ENCODE assay signal across 1 cellular context in the genomic region with DNA sequence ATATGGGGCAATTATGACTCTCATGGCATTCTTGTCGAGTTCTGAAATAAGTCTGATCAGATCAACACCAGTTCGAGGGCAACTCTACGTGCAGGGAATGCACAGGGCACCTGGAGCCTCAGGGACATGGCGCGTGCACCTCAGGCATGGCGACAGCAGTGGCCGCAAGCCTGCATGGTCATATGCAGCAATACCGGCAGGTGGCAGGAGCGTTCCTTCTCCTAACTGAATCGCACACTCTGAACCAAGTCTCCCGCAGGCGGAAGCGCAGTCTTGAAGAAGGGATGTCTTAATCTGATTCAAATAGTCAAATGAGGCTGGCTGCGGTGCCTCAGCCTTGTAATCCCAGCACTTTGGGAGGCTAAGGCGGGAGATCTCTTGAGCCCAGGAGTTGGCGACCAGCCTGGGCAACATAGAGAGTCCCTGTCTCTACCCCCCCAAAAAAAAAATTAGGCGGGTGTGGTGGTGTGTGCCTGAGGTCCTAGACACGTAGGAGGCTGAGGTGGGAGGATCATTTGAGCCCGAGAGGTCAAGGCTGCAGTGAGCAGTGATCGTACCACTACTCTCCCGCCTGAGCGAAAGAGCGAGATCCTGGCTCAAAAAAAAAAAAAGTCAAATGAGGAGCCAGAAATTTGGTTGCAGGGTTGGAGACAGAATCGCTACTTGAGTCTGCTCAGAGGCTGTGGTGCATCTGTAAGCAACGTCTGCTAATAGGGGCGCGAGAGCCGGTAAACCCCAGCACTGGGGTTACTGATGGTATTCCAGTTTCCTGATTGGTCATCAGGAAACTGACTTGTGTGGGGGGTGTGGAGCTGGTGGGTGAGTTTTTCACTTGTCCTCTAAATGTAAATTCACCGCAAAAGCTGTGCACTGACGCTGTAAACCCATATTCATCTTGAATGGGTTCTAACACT.
TF ChIP-seq lines count a peak whose summit lies in the region.

No MANE protein-coding gene starts in this region.

TF ChIP-seq in K562, 482 proteins besides CTCF, POLR2A, EP300 and RAD21 (continued from another document and continues in another):
- TF ChIP-seq, protein P1, sequence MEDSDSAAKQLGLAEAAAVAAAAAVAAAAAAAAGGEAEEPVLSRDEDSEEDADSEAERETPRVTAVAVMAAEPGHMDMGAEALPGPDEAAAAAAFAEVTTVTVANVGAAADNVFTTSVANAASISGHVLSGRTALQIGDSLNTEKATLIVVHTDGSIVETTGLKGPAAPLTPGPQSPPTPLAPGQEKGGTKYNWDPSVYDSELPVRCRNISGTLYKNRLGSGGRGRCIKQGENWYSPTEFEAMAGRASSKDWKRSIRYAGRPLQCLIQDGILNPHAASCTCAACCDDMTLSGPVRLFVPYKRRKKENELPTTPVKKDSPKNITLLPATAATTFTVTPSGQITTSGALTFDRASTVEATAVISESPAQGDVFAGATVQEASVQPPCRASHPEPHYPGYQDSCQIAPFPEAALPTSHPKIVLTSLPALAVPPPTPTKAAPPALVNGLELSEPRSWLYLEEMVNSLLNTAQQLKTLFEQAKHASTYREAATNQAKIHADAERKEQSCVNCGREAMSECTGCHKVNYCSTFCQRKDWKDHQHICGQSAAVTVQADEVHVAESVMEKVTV (CRISPR knock-in tag; IDR thresholded peaks at IDR 0.05) = peak; percentile 90
- no peak for TF ChIP-seq EWSR1 (IDR thresholded peaks at IDR 0.05; ENCODE audit: borderline replicate concordance, low read depth, partially characterized antibody)
- no peak for TF ChIP-seq RFX1 (IDR thresholded peaks at IDR 0.05)
- TF ChIP-seq, protein P2, sequence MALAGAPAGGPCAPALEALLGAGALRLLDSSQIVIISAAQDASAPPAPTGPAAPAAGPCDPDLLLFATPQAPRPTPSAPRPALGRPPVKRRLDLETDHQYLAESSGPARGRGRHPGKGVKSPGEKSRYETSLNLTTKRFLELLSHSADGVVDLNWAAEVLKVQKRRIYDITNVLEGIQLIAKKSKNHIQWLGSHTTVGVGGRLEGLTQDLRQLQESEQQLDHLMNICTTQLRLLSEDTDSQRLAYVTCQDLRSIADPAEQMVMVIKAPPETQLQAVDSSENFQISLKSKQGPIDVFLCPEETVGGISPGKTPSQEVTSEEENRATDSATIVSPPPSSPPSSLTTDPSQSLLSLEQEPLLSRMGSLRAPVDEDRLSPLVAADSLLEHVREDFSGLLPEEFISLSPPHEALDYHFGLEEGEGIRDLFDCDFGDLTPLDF (CRISPR knock-in tag; IDR thresholded peaks at IDR 0.05) = no peak
- 0 out of 2 replicates have a peak, but pooled peaks have one; percentile 25 for TF ChIP-seq ZNF740 (CRISPR knock-in tag; IDR thresholded peaks at IDR 0.05)
- TF ChIP-seq ZNF740 (tag; IDR thresholded peaks at IDR 0.05) = no peak
- TF ChIP-seq CHD1 (IDR thresholded peaks at IDR 0.05; ENCODE audit: low read length) = no peak
- TF ChIP-seq, protein P3, sequence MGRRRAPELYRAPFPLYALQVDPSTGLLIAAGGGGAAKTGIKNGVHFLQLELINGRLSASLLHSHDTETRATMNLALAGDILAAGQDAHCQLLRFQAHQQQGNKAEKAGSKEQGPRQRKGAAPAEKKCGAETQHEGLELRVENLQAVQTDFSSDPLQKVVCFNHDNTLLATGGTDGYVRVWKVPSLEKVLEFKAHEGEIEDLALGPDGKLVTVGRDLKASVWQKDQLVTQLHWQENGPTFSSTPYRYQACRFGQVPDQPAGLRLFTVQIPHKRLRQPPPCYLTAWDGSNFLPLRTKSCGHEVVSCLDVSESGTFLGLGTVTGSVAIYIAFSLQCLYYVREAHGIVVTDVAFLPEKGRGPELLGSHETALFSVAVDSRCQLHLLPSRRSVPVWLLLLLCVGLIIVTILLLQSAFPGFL (CRISPR knock-in tag; IDR thresholded peaks at IDR 0.05) = no peak
- TF ChIP-seq CBX3 (IDR thresholded peaks at IDR 0.05; ENCODE audit: borderline replicate concordance in 1 of 2, low read length in 2 of 2) = peak in 1 of 2 experiments; percentile 16; a peak in 1 of 3 replicates
- TF ChIP-seq ZNF124 (CRISPR knock-in tag; IDR thresholded peaks at IDR 0.05) = no peak
- TF ChIP-seq BRCA1 (IDR thresholded peaks at IDR 0.05) = no peak
- TF ChIP-seq BRCA1 (CRISPR knock-in tag; IDR thresholded peaks at IDR 0.05) = no peak
- no peak for TF ChIP-seq CCAR2 (IDR thresholded peaks at IDR 0.05; ENCODE audit: low read depth, low read length)
- TF ChIP-seq PCBP1 (IDR thresholded peaks at IDR 0.05; ENCODE audit: low read depth, low read length, poor library complexity, severe bottlenecking) = no peak
- no peak for TF ChIP-seq ELF2 (CRISPR knock-in tag; IDR thresholded peaks at IDR 0.05)
- 0 out of 2 replicates have a peak, but pooled peaks have one; percentile 15 for TF ChIP-seq EP400 (IDR thresholded peaks at IDR 0.05)
- TF ChIP-seq, protein P4, sequence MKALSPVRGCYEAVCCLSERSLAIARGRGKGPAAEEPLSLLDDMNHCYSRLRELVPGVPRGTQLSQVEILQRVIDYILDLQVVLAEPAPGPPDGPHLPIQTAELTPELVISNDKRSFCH (CRISPR knock-in tag; IDR thresholded peaks at IDR 0.05) = no peak
- TF ChIP-seq, protein P4 (tag; IDR thresholded peaks at IDR 0.05) = 0 out of 2 replicates have a peak, but pooled peaks have one; percentile 39
- TF ChIP-seq, protein P5, sequence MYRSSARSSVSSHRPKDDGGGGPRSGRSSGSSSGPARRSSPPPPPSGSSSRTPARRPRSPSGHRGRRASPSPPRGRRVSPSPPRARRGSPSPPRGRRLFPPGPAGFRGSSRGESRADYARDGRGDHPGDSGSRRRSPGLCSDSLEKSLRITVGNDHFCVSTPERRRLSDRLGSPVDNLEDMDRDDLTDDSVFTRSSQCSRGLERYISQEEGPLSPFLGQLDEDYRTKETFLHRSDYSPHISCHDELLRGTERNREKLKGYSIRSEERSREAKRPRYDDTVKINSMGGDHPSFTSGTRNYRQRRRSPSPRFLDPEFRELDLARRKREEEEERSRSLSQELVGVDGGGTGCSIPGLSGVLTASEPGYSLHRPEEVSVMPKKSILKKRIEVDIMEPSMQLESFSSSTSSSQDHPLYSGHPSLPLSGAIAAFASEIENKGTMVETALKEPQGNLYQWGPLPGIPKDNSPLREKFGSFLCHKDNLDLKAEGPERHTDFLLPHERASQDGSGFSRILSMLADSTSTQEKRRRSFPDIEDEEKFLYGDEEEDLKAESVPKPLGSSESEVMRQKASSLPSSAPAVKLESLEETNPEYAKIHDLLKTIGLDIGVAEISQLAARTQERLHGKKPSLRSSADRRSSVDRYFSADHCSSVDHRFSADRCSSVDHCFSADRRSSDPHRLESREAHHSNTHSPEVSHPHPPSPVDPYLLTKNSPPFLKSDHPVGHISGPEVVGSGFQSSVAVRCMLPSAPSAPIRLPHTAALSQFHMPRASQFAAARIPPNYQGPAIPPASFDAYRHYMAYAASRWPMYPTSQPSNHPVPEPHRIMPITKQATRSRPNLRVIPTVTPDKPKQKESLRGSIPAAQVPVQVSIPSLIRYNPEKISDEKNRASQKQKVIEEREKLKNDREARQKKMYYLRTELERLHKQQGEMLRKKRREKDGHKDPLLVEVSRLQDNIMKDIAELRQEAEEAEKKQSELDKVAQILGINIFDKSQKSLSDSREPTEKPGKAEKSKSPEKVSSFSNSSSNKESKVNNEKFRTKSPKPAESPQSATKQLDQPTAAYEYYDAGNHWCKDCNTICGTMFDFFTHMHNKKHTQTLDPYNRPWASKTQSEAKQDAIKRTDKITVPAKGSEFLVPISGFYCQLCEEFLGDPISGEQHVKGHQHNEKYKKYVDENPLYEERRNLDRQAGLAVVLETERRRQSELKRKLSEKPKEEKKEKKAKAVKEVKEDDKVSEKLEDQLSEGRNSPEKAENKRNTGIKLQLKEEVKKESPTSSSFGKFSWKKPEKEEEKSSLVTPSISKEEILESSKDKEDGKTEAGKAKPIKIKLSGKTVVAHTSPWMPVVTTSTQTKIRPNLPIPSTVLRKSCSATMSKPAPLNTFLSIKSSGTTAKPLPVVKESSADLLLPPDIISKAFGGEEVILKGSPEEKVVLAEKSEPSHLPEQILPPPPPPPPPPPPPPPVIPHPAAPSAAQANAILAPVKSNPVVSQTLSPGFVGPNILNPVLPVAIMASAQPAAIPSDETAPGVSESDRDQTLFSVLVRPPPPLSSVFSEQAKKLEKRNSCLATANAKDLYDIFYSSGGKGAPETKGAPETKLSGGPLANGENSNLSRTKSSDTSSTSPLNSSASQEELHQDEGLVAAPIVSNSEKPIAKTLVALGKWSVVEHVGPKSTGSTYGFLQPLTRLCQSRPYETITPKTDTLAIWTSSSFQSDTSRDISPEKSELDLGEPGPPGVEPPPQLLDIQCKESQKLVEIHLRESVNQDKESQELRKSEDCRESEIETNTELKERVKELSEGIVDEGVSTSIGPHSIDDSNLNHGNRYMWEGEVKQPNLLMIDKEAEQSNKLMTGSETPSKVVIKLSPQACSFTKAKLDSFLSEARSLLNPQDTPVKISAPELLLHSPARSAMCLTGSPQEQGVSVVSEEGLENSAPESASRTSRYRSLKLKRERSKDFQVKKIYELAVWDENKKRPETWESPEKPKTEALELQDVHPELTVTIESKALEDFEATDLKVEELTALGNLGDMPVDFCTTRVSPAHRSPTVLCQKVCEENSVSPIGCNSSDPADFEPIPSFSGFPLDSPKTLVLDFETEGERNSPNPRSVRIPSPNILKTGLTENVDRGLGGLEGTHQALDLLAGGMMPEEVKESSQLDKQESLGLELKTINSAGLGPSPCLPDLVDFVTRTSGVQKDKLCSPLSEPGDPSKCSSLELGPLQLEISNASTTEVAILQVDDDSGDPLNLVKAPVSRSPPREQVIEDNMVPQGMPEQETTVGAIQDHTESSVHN (IDR thresholded peaks at IDR 0.05; ENCODE audit: borderline replicate concordance in 1 of 2, low read depth in 1 of 2) = no peak
- no peak for TF ChIP-seq E2F3 (CRISPR knock-in tag; IDR thresholded peaks at IDR 0.05)
- TF ChIP-seq, protein P6, sequence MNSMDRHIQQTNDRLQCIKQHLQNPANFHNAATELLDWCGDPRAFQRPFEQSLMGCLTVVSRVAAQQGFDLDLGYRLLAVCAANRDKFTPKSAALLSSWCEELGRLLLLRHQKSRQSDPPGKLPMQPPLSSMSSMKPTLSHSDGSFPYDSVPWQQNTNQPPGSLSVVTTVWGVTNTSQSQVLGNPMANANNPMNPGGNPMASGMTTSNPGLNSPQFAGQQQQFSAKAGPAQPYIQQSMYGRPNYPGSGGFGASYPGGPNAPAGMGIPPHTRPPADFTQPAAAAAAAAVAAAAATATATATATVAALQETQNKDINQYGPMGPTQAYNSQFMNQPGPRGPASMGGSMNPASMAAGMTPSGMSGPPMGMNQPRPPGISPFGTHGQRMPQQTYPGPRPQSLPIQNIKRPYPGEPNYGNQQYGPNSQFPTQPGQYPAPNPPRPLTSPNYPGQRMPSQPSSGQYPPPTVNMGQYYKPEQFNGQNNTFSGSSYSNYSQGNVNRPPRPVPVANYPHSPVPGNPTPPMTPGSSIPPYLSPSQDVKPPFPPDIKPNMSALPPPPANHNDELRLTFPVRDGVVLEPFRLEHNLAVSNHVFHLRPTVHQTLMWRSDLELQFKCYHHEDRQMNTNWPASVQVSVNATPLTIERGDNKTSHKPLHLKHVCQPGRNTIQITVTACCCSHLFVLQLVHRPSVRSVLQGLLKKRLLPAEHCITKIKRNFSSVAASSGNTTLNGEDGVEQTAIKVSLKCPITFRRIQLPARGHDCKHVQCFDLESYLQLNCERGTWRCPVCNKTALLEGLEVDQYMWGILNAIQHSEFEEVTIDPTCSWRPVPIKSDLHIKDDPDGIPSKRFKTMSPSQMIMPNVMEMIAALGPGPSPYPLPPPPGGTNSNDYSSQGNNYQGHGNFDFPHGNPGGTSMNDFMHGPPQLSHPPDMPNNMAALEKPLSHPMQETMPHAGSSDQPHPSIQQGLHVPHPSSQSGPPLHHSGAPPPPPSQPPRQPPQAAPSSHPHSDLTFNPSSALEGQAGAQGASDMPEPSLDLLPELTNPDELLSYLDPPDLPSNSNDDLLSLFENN (IDR thresholded peaks at IDR 0.05; ENCODE audit: low read depth in 2 of 2, low read length in 2 of 2) = no peak
- no peak for TF ChIP-seq HDAC2 (IDR thresholded peaks at IDR 0.05)
- no peak for TF ChIP-seq BRD9 (IDR thresholded peaks at IDR 0.05; ENCODE audit: low read depth, partially characterized antibody)
- TF ChIP-seq ZNF3 (CRISPR knock-in tag; IDR thresholded peaks at IDR 0.05) = no peak
- no peak for TF ChIP-seq HMGN3 (IDR thresholded peaks at IDR 0.05; ENCODE audit: borderline replicate concordance, extremely low read depth, insufficient read length, low read depth, low read length)
- TF ChIP-seq ZNF24 (IDR thresholded peaks at IDR 0.05) = no peak
- TF ChIP-seq, protein P7, sequence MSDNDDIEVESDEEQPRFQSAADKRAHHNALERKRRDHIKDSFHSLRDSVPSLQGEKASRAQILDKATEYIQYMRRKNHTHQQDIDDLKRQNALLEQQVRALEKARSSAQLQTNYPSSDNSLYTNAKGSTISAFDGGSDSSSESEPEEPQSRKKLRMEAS (CRISPR knock-in tag; IDR thresholded peaks at IDR 0.05) = peak; percentile 77
- no peak for TF ChIP-seq ZNF23 (CRISPR knock-in tag; IDR thresholded peaks at IDR 0.05)
- TF ChIP-seq THRB (CRISPR knock-in tag; conservative IDR thresholded peaks at IDR 0.05) = no peak
- TF ChIP-seq ZNF347 (CRISPR knock-in tag; IDR thresholded peaks at IDR 0.05; ENCODE audit: low read depth) = no peak
- no peak for TF ChIP-seq HMG20B (CRISPR knock-in tag; IDR thresholded peaks at IDR 0.05)
- no peak for TF ChIP-seq GABPB2 (CRISPR knock-in tag; conservative IDR thresholded peaks at IDR 0.05)
- TF ChIP-seq, protein P8, sequence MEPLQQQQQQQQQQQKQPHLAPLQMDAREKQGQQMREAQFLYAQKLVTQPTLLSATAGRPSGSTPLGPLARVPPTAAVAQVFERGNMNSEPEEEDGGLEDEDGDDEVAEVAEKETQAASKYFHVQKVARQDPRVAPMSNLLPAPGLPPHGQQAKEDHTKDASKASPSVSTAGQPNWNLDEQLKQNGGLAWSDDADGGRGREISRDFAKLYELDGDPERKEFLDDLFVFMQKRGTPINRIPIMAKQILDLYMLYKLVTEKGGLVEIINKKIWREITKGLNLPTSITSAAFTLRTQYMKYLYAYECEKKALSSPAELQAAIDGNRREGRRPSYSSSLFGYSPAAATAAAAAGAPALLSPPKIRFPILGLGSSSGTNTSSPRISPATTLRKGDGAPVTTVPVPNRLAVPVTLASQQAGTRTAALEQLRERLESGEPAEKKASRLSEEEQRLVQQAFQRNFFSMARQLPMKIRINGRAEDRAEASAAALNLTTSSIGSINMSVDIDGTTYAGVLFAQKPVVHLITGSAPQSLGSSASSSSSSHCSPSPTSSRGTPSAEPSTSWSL (CRISPR knock-in tag; IDR thresholded peaks at IDR 0.05; ENCODE audit: borderline replicate concordance) = no peak
- TF ChIP-seq ETV5 (CRISPR knock-in tag; IDR thresholded peaks at IDR 0.05; ENCODE audit: low read depth) = peak; percentile 44; the same call in 1 of the 2 replicates
